In the genomic region with DNA sequence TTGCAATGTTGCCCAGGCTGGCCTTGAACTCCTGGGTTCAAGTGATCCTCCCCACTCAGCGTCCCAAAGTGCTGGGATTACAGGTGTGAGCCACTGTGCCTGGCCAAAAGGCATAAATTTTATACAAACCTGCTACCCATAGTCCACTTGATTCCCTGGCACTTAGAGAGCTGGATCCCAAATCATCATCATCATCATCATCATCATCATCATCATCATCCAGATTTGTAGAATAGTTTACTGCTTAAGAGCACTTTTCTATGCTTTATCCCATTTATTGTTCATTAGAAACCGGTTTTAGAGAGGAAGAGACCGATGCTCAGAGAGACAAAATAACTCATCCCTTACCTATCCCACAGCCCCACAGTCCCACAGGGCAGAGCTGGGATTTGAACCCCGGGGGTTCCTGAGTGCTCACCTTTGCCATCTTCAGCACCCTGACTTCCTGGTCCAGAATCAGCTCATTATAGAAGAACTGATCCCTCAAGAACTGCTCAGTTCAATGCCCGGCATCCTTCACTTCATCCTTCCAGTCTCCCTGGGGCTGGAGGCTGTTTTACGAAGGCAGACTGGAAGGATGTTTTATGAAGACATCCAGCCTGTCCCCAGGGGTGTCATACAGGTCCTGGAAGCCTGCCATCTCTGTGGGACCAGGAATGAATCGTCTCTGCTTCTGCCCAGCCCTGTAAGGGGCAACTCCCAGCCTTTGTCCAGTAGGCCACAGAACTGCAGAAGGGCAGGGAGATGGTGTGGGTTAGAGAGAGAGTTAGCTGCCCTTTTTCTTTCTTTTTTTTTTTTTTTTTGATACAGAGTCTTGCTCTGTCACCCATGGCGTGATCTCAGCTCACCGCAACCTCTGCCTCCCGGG, we compare ENCODE assay signal across 9 cellular contexts. TPM values are rescaled to one million over a fixed set of nuclear protein-coding genes. Genes with fewer than 3 reads are reported as not detected.
A peak's percentile ranks its signal among the peaks of the same experiment; 100 is the strongest.
DNase-seq lines count a peak whose midpoint lies in the region; ATAC-seq and TF ChIP-seq lines count a peak whose summit lies in the region.
"Had no signal": no experiment of that assay in that cellular context is flagged by ENCODE, and none has a peak within 500 bp of the region (broad histone marks: within the 10 kb centered on the region; RNA-seq: fewer than 3 reads in every experiment).

No MANE protein-coding gene starts in this region.

- peak; percentile 15 for ATAC-seq in GM19023 (IDR thresholded peaks at IDR 0.05; ENCODE audit: unreplicated experiment)
- peak; percentile 24 for ATAC-seq in HG02852 (IDR thresholded peaks at IDR 0.05; ENCODE audit: unreplicated experiment)
- no peak for ATAC-seq in GM18861 (IDR thresholded peaks at IDR 0.05; ENCODE audit: unreplicated experiment)

- TF ChIP-seq CTCF in osteocyte (IDR thresholded peaks at IDR 0.05) (no peak), foreskin fibroblast (IDR thresholded peaks at IDR 0.05; ENCODE audit: low read depth, low read length) (no peak)

- no peak overlapping the region for H3K4me3 ChIP-seq in foreskin fibroblast (ENCODE audit: low read depth in 1 of 2, low read length in 2 of 2)

- no peaks in the 10 kb centered on the region for H3K27me3 Mint-ChIP-seq in activated naive CD8-positive, alpha-beta T cell treated with anti-CD3 and anti-CD28 coated beads for 36 hours
- peaks cover 26% of the 10 kb centered on the region for H3K27me3 Mint-ChIP-seq in osteocyte (ENCODE audit: unreplicated experiment)

- H3K4me3 Mint-ChIP-seq in activated naive CD8-positive, alpha-beta T cell treated with anti-CD3 and anti-CD28 coated beads for 36 hours, result no peak overlapping the region
- H3K4me3 Mint-ChIP-seq in osteocyte (ENCODE audit: unreplicated experiment), result no peak overlapping the region

- H3K4me1 Mint-ChIP-seq in activated naive CD8-positive, alpha-beta T cell treated with anti-CD3 and anti-CD28 coated beads for 36 hours, result peaks cover 8% of the 10 kb centered on the region
- H3K4me1 Mint-ChIP-seq in osteocyte (ENCODE audit: unreplicated experiment), result peaks cover 9% of the 10 kb centered on the region

- peak overlapping the region; percentile 86 for H3K27ac Mint-ChIP-seq in activated naive CD8-positive, alpha-beta T cell treated with anti-CD3 and anti-CD28 coated beads for 36 hours
- no peak overlapping the region for H3K27ac Mint-ChIP-seq in osteocyte (ENCODE audit: unreplicated experiment)

- no peaks in the 10 kb centered on the region for H3K36me3 Mint-ChIP-seq in activated naive CD8-positive, alpha-beta T cell treated with anti-CD3 and anti-CD28 coated beads for 36 hours
- H3K36me3 Mint-ChIP-seq in osteocyte (ENCODE audit: unreplicated experiment), result no peaks in the 10 kb centered on the region

- no peak for DNase-seq in activated naive CD8-positive, alpha-beta T cell treated with anti-CD3 and anti-CD28 coated beads for 36 hours
- DNase-seq in osteocyte (ENCODE audit: extremely low spot score, unreplicated experiment) (peak; percentile 51), NCI-H1048 (lab: John Stamatoyannopoulos, UW) (no peak), foreskin fibroblast (no peak)
- DNase-seq: NCI-H510A, sigmoid colon had no signal

- H3K9me3 Mint-ChIP-seq in activated naive CD8-positive, alpha-beta T cell treated with anti-CD3 and anti-CD28 coated beads for 36 hours, result no peaks in the 10 kb centered on the region
- H3K9me3 Mint-ChIP-seq in osteocyte (ENCODE audit: unreplicated experiment), result no peaks in the 10 kb centered on the region

RNA-seq across cellular contexts. Expression of gene OASL, which starts 20.2 kb away (rescaled TPM):
- 10 to 100 TPM; 16.9 to 17.2 TPM for total RNA-seq in activated naive CD8-positive, alpha-beta T cell treated with anti-CD3 and anti-CD28 coated beads for 36 hours
- 0.21 and 0.24 TPM in 2 replicates for total RNA-seq in osteocyte

RNA-seq across cellular contexts. Expression of gene C12orf43, which starts 43.0 kb away (rescaled TPM):
- total RNA-seq in activated naive CD8-positive, alpha-beta T cell treated with anti-CD3 and anti-CD28 coated beads for 36 hours, result 10 to 100 TPM; 32.4 to 35.8 TPM
- total RNA-seq in osteocyte, result 14.2 and 17.3 TPM in 2 replicates

Comparison
In these comparisons a context has a peak if more than half of its experiments do, and no peak if none do; other contexts are left out.
1. RNA of gene OASL, which starts 20.2 kb away (total RNA-seq): 16.9 to 17.2 TPM in activated naive CD8-positive, alpha-beta T cell treated with anti-CD3 and anti-CD28 coated beads for 36 hours; 0.21 to 0.24 TPM in osteocyte; every median in the first group is over 10 times any median in the second.